ENCODE assay signal across 18 cellular contexts in the genomic region with DNA sequence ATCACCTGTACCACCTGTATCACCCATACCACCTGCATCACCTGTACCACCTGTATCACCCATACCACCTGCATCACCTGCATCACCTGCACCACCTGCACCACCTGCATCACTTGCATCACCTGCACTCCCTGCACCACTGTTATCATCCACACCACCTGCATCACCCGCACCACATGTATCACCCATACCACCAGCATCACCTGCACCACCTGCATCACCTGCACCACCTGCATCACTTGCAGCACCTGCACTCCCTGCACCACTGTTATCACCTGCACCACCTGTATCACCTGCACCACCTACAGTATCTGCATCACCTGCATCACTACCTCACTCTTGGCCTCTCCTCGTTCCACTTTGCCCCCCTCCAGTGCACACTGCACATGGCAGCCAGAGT.
A peak's percentile ranks its signal among the peaks of the same experiment; 100 is the strongest.
DNase-seq lines count a peak whose midpoint lies in the region; ATAC-seq, FAIRE-seq and TF ChIP-seq lines count a peak whose summit lies in the region.
"Had no signal": no experiment of that assay in that cellular context is flagged by ENCODE, and none has a peak within 500 bp of the region (broad histone marks: within the 10 kb centered on the region; RNA-seq: fewer than 3 reads in every experiment).

No MANE protein-coding gene starts in this region.

- intact Hi-C loops in IMR-90 (cut with micrococcal nuclease) = no loop called here

- dilution Hi-C loops in IMR-90 (cut with HindIII; ENCODE audit: low sequenced_read_pairs, unreplicated experiment) = no loop called here

- H4K91ac ChIP-seq in IMR-90 (ENCODE audit: insufficient read depth, low read depth, low read length) = no peak overlapping the region
- H4K91ac ChIP-seq in H1 (replicated peaks; ENCODE audit: insufficient read length, low read length) = no peak overlapping the region
- H4K91ac ChIP-seq in neuronal stem cell (ENCODE audit: low read depth, low read length, poor library complexity) = no peak overlapping the region

- H2BK20ac ChIP-seq in IMR-90 (ENCODE audit: low read depth, low read length) (no peak overlapping the region), H1 (ENCODE audit: low read length) (no peak overlapping the region)

- H3K4me3 ChIP-seq in IMR-90 (ENCODE audit: insufficient read depth, low read depth, low read length) (no peak overlapping the region), H1 (ENCODE audit: extremely low read depth in 1 of 4, insufficient read depth in 2 of 4, low read depth in 3 of 4, low read length in 4 of 4) (no peak overlapping the region), neuronal stem cell (ENCODE audit: low read length in 2 of 2) (peak overlapping the region in 1 of 2 donors; percentile 71)
- H3K4me3 ChIP-seq: GM23248 had no signal

- CTCF ChIA-PET in IMR-90 (lab: Yijun Ruan, JAX) (no interaction called here), H1 (lab: Charles Lee; ENCODE audit: partially characterized antibody) (interaction anchor here (0.6 to 1.3 kb wide), 3 partner anchors 25 to 48 kb away, joined by 3 read pairs; no protein-coding TSS in a partner anchor)

- H2BK12ac ChIP-seq in H1 (ENCODE audit: low read depth, low read length) (no peak overlapping the region), neuronal stem cell (ENCODE audit: low read length) (no peak overlapping the region)

- no TSS peak for BruUV-seq in IMR-90 (replicated peaks; lab: Mats Ljungman, UMichigan)

- H3K23ac ChIP-seq in IMR-90 (ENCODE audit: low read depth, low read length) (no peak overlapping the region), H1 (ENCODE audit: insufficient read length) (no peak overlapping the region), neuronal stem cell (ENCODE audit: low read depth, low read length, poor library complexity) (peak overlapping the region; percentile 66)

- H4K20me1 ChIP-seq in IMR-90 (ENCODE audit: insufficient read depth, low read length) (peaks cover 6% of the 10 kb centered on the region; the same call in 1 of the 2 replicates), H1 (replicated peaks in 1 of 2; ENCODE audit: control insufficient read depth in 1 of 2, insufficient read depth in 2 of 2, low read length in 2 of 2) (no peaks in the 10 kb centered on the region)

- TF ChIP-seq RAD21 in IMR-90 (IDR thresholded peaks at IDR 0.05; ENCODE audit: low read length) (no peak), H1 (IDR thresholded peaks at IDR 0.05 in 1 of 2, conservative IDR thresholded peaks at IDR 0.05 in 1 of 2; ENCODE audit: low read depth in 2 of 2, low read length in 2 of 2) (no peak)

- H3K9me3 ChIP-seq in IMR-90 (ENCODE audit: control insufficient read depth, insufficient read depth, low read length) (no peaks in the 10 kb centered on the region), H1 (ENCODE audit: insufficient read depth in 2 of 2, low read depth in 1 of 2, low read length in 1 of 2) (no peaks in the 10 kb centered on the region), neuronal stem cell (replicated peaks in 1 of 2; ENCODE audit: control insufficient read depth in 2 of 2, insufficient read depth in 1 of 2, low read depth in 1 of 2, low read length in 2 of 2) (peaks cover 0 to 2% of the 10 kb centered on the region in 2 donors)
- H3K9me3 ChIP-seq: BE2C had no signal

- H2AFZ ChIP-seq in IMR-90 (replicated peaks; ENCODE audit: low read length, poor library complexity) (peak overlapping the region; percentile 29), H1 (ENCODE audit: low read length) (no peak overlapping the region), neuronal stem cell (ENCODE audit: low read length) (no peak overlapping the region)
- H2AFZ ChIP-seq: GM23248 had no signal

- H3K36me3 ChIP-seq in IMR-90 (ENCODE audit: control insufficient read depth, insufficient read depth, low read length) (peaks cover 3% of the 10 kb centered on the region; the same call in 1 of the 2 replicates), H1 (ENCODE audit: control insufficient read depth in 2 of 4, insufficient read depth in 4 of 4, low read length in 3 of 4) (no peaks in the 10 kb centered on the region), neuronal stem cell (replicated peaks in 1 of 2; ENCODE audit: control insufficient read depth in 2 of 2, insufficient read depth in 2 of 2, low read length in 2 of 2) (no peaks in the 10 kb centered on the region)
- H3K36me3 ChIP-seq: BE2C had no signal

- H3K14ac ChIP-seq in IMR-90 (replicated peaks; ENCODE audit: low read depth, low read length) (no peak overlapping the region), H1 (ENCODE audit: insufficient read length) (no peak overlapping the region), neuronal stem cell (ENCODE audit: low read length) (peak overlapping the region; percentile 39)

- 92% methylated on average over 2 of the region's 2 CpGs; no CpG with 5 or more reads in 1 of the 2 experiments for WGBS in IMR-90 (ENCODE audit: extremely low coverage in 2 of 2, insufficient read length in 1 of 2), 2 experiments
- 86% methylated on average over 2 of the region's 2 CpGs; no CpG with 5 or more reads in 1 of the 2 experiments for WGBS in H1 (ENCODE audit: extremely low coverage in 1 of 2, insufficient coverage in 1 of 2, insufficient read length in 1 of 2, insufficient replicate concordance in 2 of 2, low coverage in 1 of 2, low lambda C conversion rate in 2 of 2, missing lambda C conversion rate in 1 of 2), 2 experiments
- no CpG with 5 or more reads among the region's 2 CpGs for WGBS in neuronal stem cell (ENCODE audit: extremely low coverage in 2 of 2, insufficient read length in 2 of 2, insufficient replicate concordance in 1 of 2), 2 donors

- POLR2A ChIA-PET in IMR-90 (lab: Charles Lee; ENCODE audit: unreplicated experiment) (no interaction called here), H1 (lab: Charles Lee; ENCODE audit: partially characterized antibody) (no interaction called here)

- H2BK15ac ChIP-seq in IMR-90 (ENCODE audit: low read depth, low read length) (no peak overlapping the region), H1 (ENCODE audit: low read length) (no peak overlapping the region), neuronal stem cell (ENCODE audit: low read length) (no peak overlapping the region)

- H3K27me3 ChIP-seq in IMR-90 (ENCODE audit: control insufficient read depth, insufficient read depth, low read length) (no peaks in the 10 kb centered on the region), H1 (replicated peaks in 1 of 4; ENCODE audit: control insufficient read depth in 3 of 4, extremely low read depth in 1 of 4, insufficient read depth in 3 of 4, low read length in 3 of 4) (no peaks in the 10 kb centered on the region), neuronal stem cell (ENCODE audit: control insufficient read depth in 3 of 3, insufficient read depth in 3 of 3, low read depth in 1 of 3, low read length in 3 of 3) (peaks cover 0 to 3% (median 0%) of the 10 kb centered on the region in 3 experiments)
- H3K27me3 ChIP-seq: BE2C had no signal

- H3K18ac ChIP-seq in IMR-90 (ENCODE audit: low read depth, low read length) (no peak overlapping the region), H1 (ENCODE audit: extremely low read depth, low read length) (no peak overlapping the region), neuronal stem cell (ENCODE audit: low read length) (no peak overlapping the region)

- peaks cover 0 to 18% of the 10 kb centered on the region in 2 experiments; a peak in 3 of 4 replicates for H3K79me1 ChIP-seq in IMR-90 (ENCODE audit: low read depth in 1 of 2, low read length in 2 of 2)
- no peaks in the 10 kb centered on the region for H3K79me1 ChIP-seq in H1 (ENCODE audit: low read depth, low read length)
- H3K79me1 ChIP-seq in neuronal stem cell (ENCODE audit: low read depth, low read length) = no peaks in the 10 kb centered on the region

- H2AK5ac ChIP-seq in IMR-90 (ENCODE audit: low read depth, low read length) (no peak overlapping the region), H1 (ENCODE audit: low read depth, low read length) (0 out of 2 replicates have a peak overlapping the region, but pooled peaks have one; percentile 33), neuronal stem cell (ENCODE audit: low read depth, low read length) (no peak overlapping the region)

- H3K4me2 ChIP-seq in IMR-90 (ENCODE audit: low read depth, low read length) (no peak overlapping the region), H1 (ENCODE audit: insufficient read depth in 1 of 2, low read depth in 2 of 2, low read length in 2 of 2) (no peak overlapping the region), neuronal stem cell (ENCODE audit: insufficient read depth, low read length, poor library complexity, severe bottlenecking) (no peak overlapping the region)

- FAIRE-seq in GM12891 (lab: Jason Lieb, UNC) = peak; percentile 43
- FAIRE-seq in H1 (lab: Jason Lieb, UNC) = no peak
- FAIRE-seq: A204.1, D721Med had no signal

- H3K4ac ChIP-seq in IMR-90 (ENCODE audit: low read depth, low read length) (no peak overlapping the region), H1 (replicated peaks; ENCODE audit: insufficient read length, low read depth, low read length) (no peak overlapping the region), neuronal stem cell (ENCODE audit: low read length) (no peak overlapping the region)

- H2AK9ac ChIP-seq in IMR-90 (replicated peaks; ENCODE audit: low read depth, low read length, poor library complexity) = no peak overlapping the region

- no peaks in the 10 kb centered on the region for H3K79me2 ChIP-seq in H1 (ENCODE audit: control insufficient read depth in 1 of 2, insufficient read depth in 2 of 2, low read length in 2 of 2)

- H3K27ac ChIP-seq in IMR-90 (ENCODE audit: insufficient read depth, low read length) (no peak overlapping the region), H1 (ENCODE audit: low read depth, low read length) (no peak overlapping the region), neuronal stem cell (replicated peaks; ENCODE audit: low read length) (no peak overlapping the region)
- H3K27ac ChIP-seq: GM23248 had no signal

- no peak for TF ChIP-seq CTCF in IMR-90 (conservative IDR thresholded peaks at IDR 0.05; ENCODE audit: low read depth, low read length)
- no peak for TF ChIP-seq CTCF in H1 (IDR thresholded peaks at IDR 0.05; ENCODE audit: control extremely low read depth in 1 of 3, insufficient read depth in 1 of 3, low read depth in 1 of 3, low read length in 3 of 3)
- no peak for TF ChIP-seq CTCF in GM13976 (IDR thresholded peaks at IDR 0.05; ENCODE audit: borderline replicate concordance, control extremely low read depth, extremely low read depth, insufficient read depth, missing control alignments)

- TF ChIP-seq POLR2A in GM12891 (IDR thresholded peaks at IDR 0.05; ENCODE audit: low read depth, low read length) (no peak), IMR-90 (IDR thresholded peaks at IDR 0.05; ENCODE audit: low read depth, low read length) (no peak), H1 (IDR thresholded peaks at IDR 0.05; ENCODE audit: control extremely low read depth in 1 of 2, low read depth in 2 of 2, low read length in 2 of 2) (no peak)

- DNase-seq in GM12891 (ENCODE audit: insufficient read length, low spot score) (no peak), IMR-90 (no peak), H1 (ENCODE audit: low read depth in 1 of 2, low spot score in 2 of 2) (no peak), neuronal stem cell (ENCODE audit: low spot score) (no peak), HUDEP-2 (lab: John Stamatoyannopoulos, UW; ENCODE audit: unreplicated experiment in 76 of 76) (no peak), GM13976 (ENCODE audit: low spot score) (no peak)
- DNase-seq: BE2C; CD8-positive, alpha-beta T cell; COR-L47; DMS153; DND-41; GDM1; GM23248; H7; KG1 had no signal

- H2BK5ac ChIP-seq in IMR-90 (ENCODE audit: low read depth, low read length, poor library complexity, severe bottlenecking) (no peak overlapping the region), H1 (ENCODE audit: low read depth, low read length) (no peak overlapping the region), neuronal stem cell (ENCODE audit: low read length) (no peak overlapping the region)

- H3K4me1 ChIP-seq in IMR-90 (ENCODE audit: control insufficient read depth, insufficient read depth, low read length) (no peaks in the 10 kb centered on the region; the same call in 1 of the 2 replicates), H1 (replicated peaks in 1 of 4; ENCODE audit: control insufficient read depth in 3 of 4, insufficient read depth in 4 of 4, low read length in 3 of 4) (no peaks in the 10 kb centered on the region), neuronal stem cell (ENCODE audit: control insufficient read depth in 2 of 2, insufficient read depth in 1 of 2, low read depth in 1 of 2, low read length in 2 of 2) (peaks cover 5 to 11% of the 10 kb centered on the region in 2 donors)

- 0 out of 2 replicates have a peak, but pooled peaks cover 3% of the 10 kb centered on the region for H3K23me2 ChIP-seq in H1 (ENCODE audit: low read depth, low read length)

- H4K5ac ChIP-seq in IMR-90 (ENCODE audit: low read depth, low read length) (no peak overlapping the region), H1 (ENCODE audit: insufficient read length, low read depth, low read length) (no peak overlapping the region)

- no peak overlapping the region for H3K56ac ChIP-seq in IMR-90 (ENCODE audit: extremely low read depth, insufficient read depth, low read length)
- no peak overlapping the region for H3K56ac ChIP-seq in H1 (replicated peaks; ENCODE audit: insufficient read length, low read depth, low read length)

- H2BK120ac ChIP-seq in IMR-90 (ENCODE audit: low read depth, low read length) (no peak overlapping the region), H1 (replicated peaks; ENCODE audit: low read depth, low read length) (no peak overlapping the region), neuronal stem cell (ENCODE audit: low read depth, low read length) (no peak overlapping the region)

- no peak for TF ChIP-seq EP300 in H1 (IDR thresholded peaks at IDR 0.05; ENCODE audit: borderline replicate concordance in 1 of 2, low read depth in 2 of 2, low read length in 2 of 2)

- in situ Hi-C loops in IMR-90 (cut with MboI; ENCODE audit: low sequenced_read_pairs) = no loop called here
- in situ Hi-C loops in GM13976 (cut with MboI; ENCODE audit: low sequenced_read_pairs, unreplicated experiment) = no loop called here

- ATAC-seq in IMR-90 (ENCODE audit: low read depth) (no peak), HG03432 (IDR thresholded peaks at IDR 0.05; ENCODE audit: unreplicated experiment) (no peak)
- ATAC-seq: CD8-positive, alpha-beta T cell had no signal

- peaks cover 15% of the 10 kb centered on the region for H3K9me1 ChIP-seq in IMR-90 (ENCODE audit: insufficient read depth, low read length)

- no peak overlapping the region for H4K8ac ChIP-seq in IMR-90 (ENCODE audit: low read depth in 2 of 2, low read length in 2 of 2)
- no peak overlapping the region for H4K8ac ChIP-seq in H1 (ENCODE audit: extremely low read depth, insufficient read depth, low read length)
- H4K8ac ChIP-seq in neuronal stem cell (ENCODE audit: low read depth, low read length) = no peak overlapping the region

- H3K9ac ChIP-seq in IMR-90 (ENCODE audit: low read depth, low read length) (no peak overlapping the region), H1 (replicated peaks in 1 of 4; ENCODE audit: extremely low read depth in 1 of 4, low read depth in 3 of 4, low read length in 3 of 4) (no peak overlapping the region), neuronal stem cell (ENCODE audit: low read depth, low read length, poor library complexity) (peak overlapping the region; percentile 82)
- H3K9ac ChIP-seq: GM23248 had no signal
